In the genomic region with DNA sequence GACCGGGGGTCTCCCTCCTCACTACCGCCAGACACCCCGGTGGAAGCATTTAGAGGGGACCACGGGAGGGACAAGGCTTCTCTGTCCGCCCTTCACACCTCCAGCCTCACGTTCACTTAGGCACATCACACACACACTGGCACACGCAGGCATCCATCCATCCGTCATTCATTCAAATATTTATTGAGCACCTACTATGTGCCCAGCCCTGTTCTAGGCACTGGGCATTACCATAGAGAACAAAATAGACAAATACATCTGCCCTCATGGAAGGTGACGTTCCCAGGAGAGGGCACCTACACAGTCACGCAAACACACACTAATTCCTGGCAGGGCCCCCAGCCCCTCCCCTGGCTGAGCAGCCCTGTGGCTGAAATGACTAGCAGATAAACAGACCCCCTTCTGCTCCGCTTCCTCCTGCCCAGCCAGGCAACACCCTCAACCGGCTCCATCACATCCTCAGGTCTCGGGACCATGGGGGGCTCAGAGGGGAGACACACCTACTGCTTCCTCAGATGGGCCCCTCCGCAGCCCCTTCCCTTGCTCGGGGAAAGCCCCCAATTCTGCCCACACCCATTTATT, we compare ENCODE assay signal across 11 cellular contexts. TPM values are rescaled to one million over a fixed set of nuclear protein-coding genes. Genes with fewer than 3 reads are reported as not detected.
DNase-seq lines count a peak whose midpoint lies in the region; ATAC-seq and TF ChIP-seq lines count a peak whose summit lies in the region.
"Had no signal": no experiment of that assay in that cellular context is flagged by ENCODE, and none has a peak within 500 bp of the region (broad histone marks: within the 10 kb centered on the region; RNA-seq: fewer than 3 reads in every experiment).

No MANE protein-coding gene starts in this region.

- no peaks in the 10 kb centered on the region for H3K9me3 Mint-ChIP-seq in stimulated activated naive CD8-positive, alpha-beta T cell treated with anti-CD3 and anti-CD28 coated beads, Interleukin-15, Interleukin-2, amounts not matched to agents 100 ng/mL and 50 ng/mL, for 24 hours
- H3K9me3 Mint-ChIP-seq in dendritic cell treated with granulocyte-macrophage colony-stimulating factor and Interleukin-4, amounts not matched to agents 40 ng/mL and 50 ng/mL, for 4 days: no peaks in the 10 kb centered on the region
- H3K9me3 Mint-ChIP-seq in nephron: no peaks in the 10 kb centered on the region

- H3K4me1 ChIP-seq in vagina (peaks cover 31% of the 10 kb centered on the region), foreskin keratinocyte (peaks cover 8% of the 10 kb centered on the region)

- ATAC-seq in stimulated activated naive CD8-positive, alpha-beta T cell treated with anti-CD3 and anti-CD28 coated beads, Interleukin-15, Interleukin-2, amounts not matched to agents 100 U/mL and 50 U/mL, for 24 hours: no peak
- ATAC-seq in foreskin keratinocyte: no peak

- no peak for TF ChIP-seq CTCF in nephron (IDR thresholded peaks at IDR 0.05; ENCODE audit: unreplicated experiment in 3 of 3)
- no peak for TF ChIP-seq CTCF in vagina (IDR thresholded peaks at IDR 0.05)
- TF ChIP-seq CTCF in foreskin keratinocyte (conservative IDR thresholded peaks at IDR 0.05): no peak

- peak overlapping the region; percentile 94 for H3K27ac Mint-ChIP-seq in stimulated activated naive CD8-positive, alpha-beta T cell treated with anti-CD3 and anti-CD28 coated beads, Interleukin-15, Interleukin-2, amounts not matched to agents 100 ng/mL and 50 ng/mL, for 24 hours
- H3K27ac Mint-ChIP-seq in dendritic cell treated with granulocyte-macrophage colony-stimulating factor and Interleukin-4, amounts not matched to agents 40 ng/mL and 50 ng/mL, for 4 days: peak overlapping the region; percentile 38
- peak overlapping the region; percentile 92 to 97 (median 96) for H3K27ac Mint-ChIP-seq in nephron

- DNase-seq in stimulated activated naive CD8-positive, alpha-beta T cell treated with anti-CD3 and anti-CD28 coated beads, Interleukin-15, Interleukin-2, amounts not matched to agents 100 U/mL and 50 U/mL, for 24 hours: no peak
- DNase-seq in vagina (ENCODE audit: extremely low spot score in 2 of 2) (no peak), NCI-H1436 (lab: John Stamatoyannopoulos, UW) (no peak), foreskin keratinocyte (no peak)
- DNase-seq in activated T-cell treated with anti-CD3 and anti-CD28 coated beads, Interleukin-2, amount 50 U/mL, for 48 hours: no peak
- DNase-seq: caudate nucleus, NCI-H524, RPMI8226 had no signal

- H3K36me3 Mint-ChIP-seq in stimulated activated naive CD8-positive, alpha-beta T cell treated with anti-CD3 and anti-CD28 coated beads, Interleukin-15, Interleukin-2, amounts not matched to agents 100 ng/mL and 50 ng/mL, for 24 hours (ENCODE audit: low read depth): peaks cover under 1% of the 10 kb centered on the region
- peaks cover 9% of the 10 kb centered on the region for H3K36me3 Mint-ChIP-seq in dendritic cell treated with granulocyte-macrophage colony-stimulating factor and Interleukin-4, amounts not matched to agents 40 ng/mL and 50 ng/mL, for 4 days (ENCODE audit: low read depth)
- peaks cover 4% of the 10 kb centered on the region for H3K36me3 Mint-ChIP-seq in nephron (ENCODE audit: low read depth)

- TF ChIP-seq POLR2A in vagina (IDR thresholded peaks at IDR 0.05): no peak

- intact Hi-C loops in dendritic cell treated with granulocyte-macrophage colony-stimulating factor and Interleukin-4, amounts not matched to agents 40 ng/mL and 50 ng/mL, for 4 days (cut with micrococcal nuclease): no loop called here
- intact Hi-C loops in vagina (cut with DNase I): no loop called here

- H3K4me1 Mint-ChIP-seq in stimulated activated naive CD8-positive, alpha-beta T cell treated with anti-CD3 and anti-CD28 coated beads, Interleukin-15, Interleukin-2, amounts not matched to agents 100 ng/mL and 50 ng/mL, for 24 hours (ENCODE audit: low read depth): peaks cover 39% of the 10 kb centered on the region
- peaks cover 24% of the 10 kb centered on the region for H3K4me1 Mint-ChIP-seq in dendritic cell treated with granulocyte-macrophage colony-stimulating factor and Interleukin-4, amounts not matched to agents 40 ng/mL and 50 ng/mL, for 4 days (ENCODE audit: low read depth)
- H3K4me1 Mint-ChIP-seq in nephron: peaks cover 21% of the 10 kb centered on the region

- peaks cover 0 to 47% of the 10 kb centered on the region in 2 donors for H3K36me3 ChIP-seq in vagina

- no peaks in the 10 kb centered on the region for H3K27me3 ChIP-seq in vagina
- H3K27me3 ChIP-seq in foreskin keratinocyte: no peaks in the 10 kb centered on the region

- H3K9me3 ChIP-seq in vagina: no peaks in the 10 kb centered on the region

- H3K27ac ChIP-seq in vagina (peak overlapping the region; percentile 99), foreskin keratinocyte (no peak overlapping the region)

- H3K27me3 Mint-ChIP-seq in stimulated activated naive CD8-positive, alpha-beta T cell treated with anti-CD3 and anti-CD28 coated beads, Interleukin-15, Interleukin-2, amounts not matched to agents 100 ng/mL and 50 ng/mL, for 24 hours: no peaks in the 10 kb centered on the region
- H3K27me3 Mint-ChIP-seq in dendritic cell treated with granulocyte-macrophage colony-stimulating factor and Interleukin-4, amounts not matched to agents 40 ng/mL and 50 ng/mL, for 4 days: peaks cover 9% of the 10 kb centered on the region
- peaks cover 8% of the 10 kb centered on the region for H3K27me3 Mint-ChIP-seq in nephron (ENCODE audit: low read depth)

- H3K4me3 Mint-ChIP-seq in stimulated activated naive CD8-positive, alpha-beta T cell treated with anti-CD3 and anti-CD28 coated beads, Interleukin-15, Interleukin-2, amounts not matched to agents 100 ng/mL and 50 ng/mL, for 24 hours: no peak overlapping the region
- H3K4me3 Mint-ChIP-seq in dendritic cell treated with granulocyte-macrophage colony-stimulating factor and Interleukin-4, amounts not matched to agents 40 ng/mL and 50 ng/mL, for 4 days: no peak overlapping the region
- H3K4me3 Mint-ChIP-seq in nephron: peak overlapping the region in 2 of 3 experiments; percentile 32 to 68

- H3K4me3 ChIP-seq in vagina: no peak overlapping the region

RNA-seq across cellular contexts. Expression of gene NOP53, which starts 3.7 kb away (rescaled TPM):
- total RNA-seq in vagina: 517 TPM
- 73.1 and 76.9 TPM in 2 replicates for total RNA-seq in foreskin keratinocyte
- polyA plus RNA-seq in foreskin keratinocyte: 128 and 142 TPM in 2 replicates

RNA-seq across cellular contexts. Expression of gene EHD2, which starts 28.4 kb away (rescaled TPM):
- total RNA-seq in vagina (125 TPM), foreskin keratinocyte (70.2 and 74.9 TPM in 2 replicates)
- 93.3 and 98.9 TPM in 2 replicates for polyA plus RNA-seq in foreskin keratinocyte

RNA-seq across cellular contexts. Expression of gene SELENOW, which starts 36.9 kb away (rescaled TPM):
- total RNA-seq in vagina: 442 TPM
- 412 and 470 TPM in 2 replicates for total RNA-seq in foreskin keratinocyte
- polyA plus RNA-seq in foreskin keratinocyte: 523 and 582 TPM in 2 replicates

Comparison
In these comparisons a context has a peak if more than half of its experiments do, and no peak if none do; other contexts are left out.
1. H3K27ac Mint-ChIP-seq: peak in every context shown above with its lines; median percentile 96 in nephron; 94 in stimulated activated naive CD8-positive, alpha-beta T cell treated with anti-CD3 and anti-CD28 coated beads, Interleukin-15, Interleukin-2, amounts not matched to agents 100 ng/mL and 50 ng/mL, for 24 hours; 38 in dendritic cell treated with granulocyte-macrophage colony-stimulating factor and Interleukin-4, amounts not matched to agents 40 ng/mL and 50 ng/mL, for 4 days.
2. H3K4me3 Mint-ChIP-seq: peak in nephron (2 of 3); none in stimulated activated naive CD8-positive, alpha-beta T cell treated with anti-CD3 and anti-CD28 coated beads, Interleukin-15, Interleukin-2, amounts not matched to agents 100 ng/mL and 50 ng/mL, for 24 hours (single experiment) and dendritic cell treated with granulocyte-macrophage colony-stimulating factor and Interleukin-4, amounts not matched to agents 40 ng/mL and 50 ng/mL, for 4 days (single experiment).